Comparison of ENCODE assay signal across 23 cellular contexts in the genomic region with DNA sequence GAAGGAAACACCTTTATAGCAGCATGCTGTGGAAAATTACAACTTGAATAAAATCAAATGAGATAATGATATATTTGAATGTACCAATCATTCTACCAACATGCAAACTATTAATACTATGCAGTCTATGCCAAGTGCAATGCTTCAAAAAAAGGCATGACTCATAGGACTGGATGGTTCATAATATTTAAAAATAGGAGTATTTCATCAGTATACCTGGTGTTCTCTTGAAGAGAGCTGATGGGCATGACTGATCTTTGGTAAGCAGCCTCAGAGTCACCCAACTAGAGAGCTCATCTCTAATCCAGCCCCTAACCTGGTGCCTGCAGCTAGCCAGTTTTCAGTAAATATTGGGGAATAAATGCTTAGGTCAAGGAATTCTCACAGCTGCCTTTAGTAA.
"Had no signal": no experiment of that assay in that cellular context is flagged by ENCODE, and none has a peak within 500 bp of the region (broad histone marks: within the 10 kb centered on the region; RNA-seq: fewer than 3 reads in every experiment).

No MANE protein-coding gene starts in this region.

- H3K4me3 ChIP-seq: coronary artery, hepatocyte, ovary, prostate gland, upper lobe of right lung had no signal

- H3K9me3 ChIP-seq: neutrophil, ovary, prostate gland, upper lobe of right lung had no signal

- ATAC-seq: activated T-cell treated with anti-CD3 and anti-CD28 coated beads, Interleukin-2, amount 50 U/mL, for 72 hours; sciatic nerve; upper lobe of right lung had no signal

- H3K9me3 Mint-ChIP-seq: activated naive CD8-positive, alpha-beta T cell treated with anti-CD3 and anti-CD28 coated beads, Interleukin-2, amount 10 ng/mL, durations not matched to agents 7 days and 5 days; endodermal cell; nephron had no signal

- H3K4me1 Mint-ChIP-seq: activated CD4-positive, alpha-beta memory T cell treated with anti-CD3 and anti-CD28 coated beads, Interleukin-2, amount 10 ng/mL, durations not matched to agents 7 days and 5 days; activated naive CD8-positive, alpha-beta T cell treated with anti-CD3 and anti-CD28 coated beads, Interleukin-2, amount 10 ng/mL, durations not matched to agents 7 days and 5 days; immature natural killer cell; memory B cell had no signal

- H3K27me3 ChIP-seq: hepatocyte, neutrophil, ovary, upper lobe of right lung had no signal

- H3K4me1 ChIP-seq: prostate gland, upper lobe of right lung had no signal

- DNase-seq: activated CD4-positive, alpha-beta memory T cell treated with anti-CD3 and anti-CD28 coated beads, Interleukin-2, amount 10 ng/mL, durations not matched to agents 7 days and 5 days; activated CD4-positive, alpha-beta T cell treated with anti-CD3 and anti-CD28 coated beads for 48 hours; activated effector memory CD4-positive, alpha-beta T cell treated with Interleukin-2 at 50 U/mL for 16 hours; activated naive CD4-positive, alpha-beta T cell treated with anti-CD3 and anti-CD28 coated beads for 36 hours; activated naive CD8-positive, alpha-beta T cell treated with anti-CD3 and anti-CD28 coated beads, Interleukin-2, amount 10 ng/mL, durations not matched to agents 7 days and 5 days; activated T-cell treated with anti-CD3 and anti-CD28 coated beads, Interleukin-2, amount 50 U/mL, for 72 hours; amniotic stem cell; cerebellar nuclear complex; endodermal cell; immature natural killer cell; ovary; stimulated activated CD4-positive, alpha-beta T cell treated with anti-CD3 and anti-CD28 coated beads, Interleukin-2, amount 100 ng/mL, for 48 hours; stimulated activated CD8-positive, alpha-beta memory T cell treated with anti-CD3 and anti-CD28 coated beads, Interleukin-4, amount 100 ng/mL, for 48 hours; stimulated activated naive CD4-positive, alpha-beta T cell; upper lobe of right lung had no signal

- H3K36me3 Mint-ChIP-seq: activated naive CD8-positive, alpha-beta T cell treated with anti-CD3 and anti-CD28 coated beads, Interleukin-2, amount 10 ng/mL, durations not matched to agents 7 days and 5 days; immature natural killer cell; memory B cell had no signal

- H3K36me3 ChIP-seq: neutrophil, ovary, prostate gland, upper lobe of right lung had no signal

- H3K27ac Mint-ChIP-seq: activated CD4-positive, alpha-beta memory T cell treated with anti-CD3 and anti-CD28 coated beads, Interleukin-2, amount 10 ng/mL, durations not matched to agents 7 days and 5 days; activated naive CD4-positive, alpha-beta T cell treated with anti-CD3 and anti-CD28 coated beads for 36 hours; activated naive CD8-positive, alpha-beta T cell treated with anti-CD3 and anti-CD28 coated beads, Interleukin-2, amount 10 ng/mL, durations not matched to agents 7 days and 5 days; activated T-cell treated with anti-CD3 and anti-CD28 coated beads, Interleukin-2, amount 50 U/mL, for 72 hours; endodermal cell; immature natural killer cell; memory B cell; nephron had no signal

- H3K27ac ChIP-seq: coronary artery, epithelial cell of prostate, hepatocyte, neutrophil, ovary, prostate gland, upper lobe of right lung had no signal

- H3K4me3 Mint-ChIP-seq: activated CD4-positive, alpha-beta memory T cell treated with anti-CD3 and anti-CD28 coated beads, Interleukin-2, amount 10 ng/mL, durations not matched to agents 7 days and 5 days; activated naive CD4-positive, alpha-beta T cell treated with anti-CD3 and anti-CD28 coated beads for 36 hours; activated naive CD8-positive, alpha-beta T cell treated with anti-CD3 and anti-CD28 coated beads, Interleukin-2, amount 10 ng/mL, durations not matched to agents 7 days and 5 days; activated T-cell treated with anti-CD3 and anti-CD28 coated beads, Interleukin-2, amount 50 U/mL, for 72 hours; endodermal cell; immature natural killer cell; memory B cell; nephron had no signal

- H3K27me3 Mint-ChIP-seq: activated CD4-positive, alpha-beta memory T cell treated with anti-CD3 and anti-CD28 coated beads, Interleukin-2, amount 10 ng/mL, durations not matched to agents 7 days and 5 days; activated naive CD8-positive, alpha-beta T cell treated with anti-CD3 and anti-CD28 coated beads, Interleukin-2, amount 10 ng/mL, durations not matched to agents 7 days and 5 days; memory B cell had no signal
